34 cellular contexts compared by ENCODE assay signal in genomic region chr15:72592676-72593075, GRCh38.
A peak's percentile ranks its signal among the peaks of the same experiment; 100 is the strongest.
DNase-seq lines count a peak whose midpoint lies in the region; ATAC-seq and TF ChIP-seq lines count a peak whose summit lies in the region.
"Had no signal": no experiment of that assay in that cellular context is flagged by ENCODE, and none has a peak within 500 bp of the region (broad histone marks: within the 10 kb centered on the region; RNA-seq: fewer than 3 reads in every experiment).

No MANE protein-coding gene starts in this region.

- H3K9me3 ChIP-seq in CD8-positive, alpha-beta T cell (ENCODE audit: low read length) = no peaks in the 10 kb centered on the region
- no peaks in the 10 kb centered on the region for H3K9me3 ChIP-seq in HEK293 (ENCODE audit: control insufficient read depth, insufficient read depth, low read depth, low read length)
- H3K9me3 ChIP-seq: A549; BE2C; BLaER1; BLaER1 treated with 17β-estradiol and CSF1 and Interleukin-3, amounts not matched to agents 10 nM and 100 nM; Caco-2 had no signal

- no peak overlapping the region for H3K27ac ChIP-seq in CD8-positive, alpha-beta T cell (ENCODE audit: low read depth, low read length)
- no peak overlapping the region for H3K27ac ChIP-seq in HEK293 (ENCODE audit: extremely low read depth, low read depth, low read length)
- H3K27ac ChIP-seq: 22Rv1; A549; BLaER1; BLaER1 treated with 17β-estradiol and CSF1 and Interleukin-3, amounts not matched to agents 10 nM and 100 nM; C4-2B had no signal

- H3K4me1 ChIP-seq in CD8-positive, alpha-beta T cell (ENCODE audit: insufficient read depth, low read length) = no peaks in the 10 kb centered on the region
- H3K4me1 ChIP-seq in HEK293 (ENCODE audit: control insufficient read depth, insufficient read depth, low read length) = no peaks in the 10 kb centered on the region; the same call in 1 of the 2 replicates
- H3K4me1 ChIP-seq: A549; BE2C; BLaER1; BLaER1 treated with 17β-estradiol and CSF1 and Interleukin-3, amounts not matched to agents 10 nM and 100 nM; Caco-2 had no signal

- H3K4me3 Mint-ChIP-seq in CD8-positive, alpha-beta T cell = no peak overlapping the region
- no peak overlapping the region for H3K4me3 Mint-ChIP-seq in activated T-cell treated with anti-CD3 and anti-CD28 coated beads, Interleukin-2, amount 50 U/mL, for 24 hours
- H3K4me3 Mint-ChIP-seq: B cell; CD14-positive monocyte; CD4-positive, alpha-beta memory T cell; CD4-positive, alpha-beta T cell; CD4-positive, CD25-positive, alpha-beta regulatory T cell; CD8-positive, alpha-beta memory T cell had no signal

- no peak for DNase-seq in CD8-positive, alpha-beta T cell
- DNase-seq in SK-MEL-5 (ENCODE audit: low read depth, low spot score) (peak; percentile 60), foreskin melanocyte (peak; percentile 67), UCSD-AML1 (lab: John Stamatoyannopoulos, UW; ENCODE audit: unreplicated experiment) (no peak)
- no peak for DNase-seq in activated T-cell treated with anti-CD3 and anti-CD28 coated beads, Interleukin-2, amount 50 U/mL, for 24 hours
- DNase-seq: 8988T; ACHN; AML-193; BE2C; C1 segment of cervical spinal cord; Caco-2; Calu3; CD4-positive, alpha-beta memory T cell; CD4-positive, alpha-beta T cell; CD4-positive, CD25-positive, alpha-beta regulatory T cell; CD8-positive, alpha-beta memory T cell; COR-L47; DMS 273 treated with DMSO at 0.1 percent for 48 hours; DMS153; DMS53; DMS79; DMS79 treated with DMSO at 0.1 percent for 48 hours; DND-41; EL had no signal

- no peak for TF ChIP-seq CTCF in CD8-positive, alpha-beta T cell (IDR thresholded peaks at IDR 0.05)
- TF ChIP-seq CTCF in HEK293 (tag by site-specific recombination; IDR thresholded peaks at IDR 0.05) = no peak

- H3K4me3 ChIP-seq in CD8-positive, alpha-beta T cell (ENCODE audit: low read depth, low read length) = no peak overlapping the region
- no peak overlapping the region for H3K4me3 ChIP-seq in HEK293 (ENCODE audit: low read depth, low read length)
- H3K4me3 ChIP-seq: A549; BLaER1; BLaER1 treated with 17β-estradiol and CSF1 and Interleukin-3, amounts not matched to agents 10 nM and 100 nM had no signal

- H3K27ac Mint-ChIP-seq in CD8-positive, alpha-beta T cell = peak overlapping the region; percentile 32
- H3K27ac Mint-ChIP-seq in activated T-cell treated with anti-CD3 and anti-CD28 coated beads, Interleukin-2, amount 50 U/mL, for 24 hours = no peak overlapping the region
- H3K27ac Mint-ChIP-seq: B cell; CD14-positive monocyte; CD4-positive, alpha-beta T cell; CD4-positive, CD25-positive, alpha-beta regulatory T cell; CD8-positive, alpha-beta memory T cell had no signal

- H3K4me1 Mint-ChIP-seq in CD8-positive, alpha-beta T cell (ENCODE audit: low read depth) = no peaks in the 10 kb centered on the region
- no peaks in the 10 kb centered on the region for H3K4me1 Mint-ChIP-seq in activated T-cell treated with anti-CD3 and anti-CD28 coated beads, Interleukin-2, amount 50 U/mL, for 24 hours (ENCODE audit: low read depth)
- H3K4me1 Mint-ChIP-seq: B cell; CD14-positive monocyte; CD8-positive, alpha-beta memory T cell had no signal

- CTCF ChIA-PET in CD8-positive, alpha-beta T cell (lab: Charles Lee) = no interaction called here
- CTCF ChIA-PET in HEK293 (lab: Yijun Ruan, JAX) = no interaction called here

- H3K27me3 Mint-ChIP-seq in CD8-positive, alpha-beta T cell (ENCODE audit: low read depth) = no peaks in the 10 kb centered on the region
- no peaks in the 10 kb centered on the region for H3K27me3 Mint-ChIP-seq in activated T-cell treated with anti-CD3 and anti-CD28 coated beads, Interleukin-2, amount 50 U/mL, for 24 hours
- H3K27me3 Mint-ChIP-seq: B cell; CD4-positive, alpha-beta memory T cell; CD4-positive, alpha-beta T cell; CD4-positive, CD25-positive, alpha-beta regulatory T cell; CD8-positive, alpha-beta memory T cell had no signal

- in situ Hi-C loops in SK-MEL-5 (cut with HindIII; ENCODE audit: low pct_unique_long_range_greater_than_20kb, low sequenced_read_pairs) = no loop called here

- no peaks in the 10 kb centered on the region for H3K9me3 Mint-ChIP-seq in CD8-positive, alpha-beta T cell
- no peaks in the 10 kb centered on the region for H3K9me3 Mint-ChIP-seq in activated T-cell treated with anti-CD3 and anti-CD28 coated beads, Interleukin-2, amount 50 U/mL, for 24 hours
- H3K9me3 Mint-ChIP-seq: CD14-positive monocyte; CD4-positive, alpha-beta memory T cell; CD4-positive, alpha-beta T cell; CD8-positive, alpha-beta memory T cell had no signal

- POLR2A ChIA-PET in CD8-positive, alpha-beta T cell (lab: Charles Lee) = no interaction called here
- POLR2A ChIA-PET in HEK293 (lab: Yijun Ruan, JAX) = no interaction called here

- H3K36me3 ChIP-seq in CD8-positive, alpha-beta T cell (ENCODE audit: insufficient read depth, low read length) = no peaks in the 10 kb centered on the region
- H3K36me3 ChIP-seq in HEK293 (ENCODE audit: control insufficient read depth in 2 of 2, insufficient read depth in 1 of 2, low read length in 2 of 2) = peaks cover 0 to 12% of the 10 kb centered on the region in 2 experiments; a peak in 2 of 3 replicates
- H3K36me3 ChIP-seq: BE2C had no signal

- H3K36me3 Mint-ChIP-seq in CD8-positive, alpha-beta T cell = peaks cover 2% of the 10 kb centered on the region
- peaks cover 3% of the 10 kb centered on the region for H3K36me3 Mint-ChIP-seq in activated T-cell treated with anti-CD3 and anti-CD28 coated beads, Interleukin-2, amount 50 U/mL, for 24 hours (ENCODE audit: low read depth)
- H3K36me3 Mint-ChIP-seq: CD4-positive, CD25-positive, alpha-beta regulatory T cell had no signal

- intact Hi-C loops in CD8-positive, alpha-beta T cell (cut with DNase I, micrococcal nuclease) = loop anchor here in 1 of 2 experiments (5.0 kb wide), 1 partner anchor 95 kb away; the partner anchor contains the start of genes BBS4 and HIGD2B

- no peaks in the 10 kb centered on the region for H3K27me3 ChIP-seq in CD8-positive, alpha-beta T cell (ENCODE audit: insufficient read depth, low read length)
- H3K27me3 ChIP-seq: BE2C; BLaER1; BLaER1 treated with 17β-estradiol and CSF1 and Interleukin-3, amounts not matched to agents 10 nM and 100 nM had no signal

- ATAC-seq in CD8-positive, alpha-beta T cell = no peak
- ATAC-seq in GM21367 (IDR thresholded peaks at IDR 0.05; ENCODE audit: unreplicated experiment) (no peak), HG02610 (IDR thresholded peaks at IDR 0.05; ENCODE audit: unreplicated experiment) (no peak)
- ATAC-seq: A549 had no signal

TF ChIP-seq in HEK293, 187 proteins besides CTCF, POLR2A, EP300 and RAD21:
- no peak for TF ChIP-seq ZNF214 (tag by site-specific recombination; IDR thresholded peaks at IDR 0.05; ENCODE audit: borderline replicate concordance)
- TF ChIP-seq ZNF785 (tag by site-specific recombination; IDR thresholded peaks at IDR 0.05) = no peak
- TF ChIP-seq ZNF585B (tag by site-specific recombination; IDR thresholded peaks at IDR 0.05) = peak; percentile 63
- no peak for TF ChIP-seq ZNF707 (tag by site-specific recombination; IDR thresholded peaks at IDR 0.05)
- no peak for TF ChIP-seq ZNF544 (tag by site-specific recombination; IDR thresholded peaks at IDR 0.05)
- TF ChIP-seq ZNF596 (tag by site-specific recombination; IDR thresholded peaks at IDR 0.05) = no peak
- TF ChIP-seq ZNF18 (tag by site-specific recombination; IDR thresholded peaks at IDR 0.05) = no peak
- TF ChIP-seq TRIM28 (IDR thresholded peaks at IDR 0.05; ENCODE audit: borderline replicate concordance, low read length) = no peak

Comparison
In these comparisons a context has a peak if more than half of its experiments do, and no peak if none do; other contexts are left out.
1. DNase-seq: peak in SK-MEL-5 (single experiment) and foreskin melanocyte (single experiment); none in CD8-positive, alpha-beta T cell (0 of 7), activated T-cell treated with anti-CD3 and anti-CD28 coated beads, Interleukin-2, amount 50 U/mL, for 24 hours (single experiment) and UCSD-AML1 (single experiment).